Comparison of ENCODE assay signal across 1 cellular context in the genomic region with DNA sequence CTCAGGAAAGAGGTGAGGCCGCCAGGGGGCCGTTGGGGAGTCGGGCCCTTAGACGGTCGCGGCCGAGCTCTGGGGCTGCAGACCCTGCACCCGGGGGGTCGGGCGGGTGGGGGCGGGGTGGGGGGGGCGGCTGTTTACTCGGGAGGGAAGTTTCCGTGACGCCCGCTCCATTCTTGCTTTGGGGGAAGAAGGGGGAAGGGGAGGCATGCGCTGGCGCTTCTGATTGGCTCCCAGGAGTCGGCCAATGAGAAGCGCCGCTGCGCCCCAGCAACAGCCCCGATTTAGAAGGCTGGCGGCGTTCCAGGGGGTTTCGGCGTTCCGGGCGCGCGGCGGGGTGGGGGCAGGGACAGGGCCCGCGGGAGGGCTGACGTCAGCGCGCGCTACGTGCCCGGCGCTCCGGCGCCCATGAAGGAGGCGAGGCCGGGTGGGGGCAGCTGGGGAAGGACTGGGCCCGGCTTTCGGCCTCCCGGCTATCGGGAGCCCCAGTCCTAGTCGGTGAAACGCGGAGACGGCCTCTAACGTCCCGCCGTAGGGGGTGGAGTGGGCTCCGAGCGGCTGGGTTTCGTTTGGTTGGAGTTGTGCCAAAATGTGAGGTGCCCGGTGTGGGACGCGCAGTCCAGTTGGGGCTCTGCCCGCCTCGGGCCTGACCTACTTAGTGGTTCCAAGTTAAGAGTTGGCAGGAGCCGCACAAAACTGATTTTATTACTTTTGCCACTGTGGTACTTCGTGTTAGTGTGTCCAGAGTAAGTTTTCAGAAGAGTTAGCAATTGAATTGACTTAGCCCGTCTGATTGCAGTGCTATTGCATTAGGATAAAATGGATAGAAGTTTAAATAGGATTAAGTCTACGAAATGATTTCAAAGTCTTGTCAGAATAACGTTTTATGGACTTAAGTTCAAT.
TF ChIP-seq lines count a peak whose summit lies in the region.

No MANE protein-coding gene starts in this region.

TF ChIP-seq in WTC11, 78 proteins besides CTCF, POLR2A, EP300 and RAD21 (continued from another document and continues in another):
- TF ChIP-seq, protein P1, sequence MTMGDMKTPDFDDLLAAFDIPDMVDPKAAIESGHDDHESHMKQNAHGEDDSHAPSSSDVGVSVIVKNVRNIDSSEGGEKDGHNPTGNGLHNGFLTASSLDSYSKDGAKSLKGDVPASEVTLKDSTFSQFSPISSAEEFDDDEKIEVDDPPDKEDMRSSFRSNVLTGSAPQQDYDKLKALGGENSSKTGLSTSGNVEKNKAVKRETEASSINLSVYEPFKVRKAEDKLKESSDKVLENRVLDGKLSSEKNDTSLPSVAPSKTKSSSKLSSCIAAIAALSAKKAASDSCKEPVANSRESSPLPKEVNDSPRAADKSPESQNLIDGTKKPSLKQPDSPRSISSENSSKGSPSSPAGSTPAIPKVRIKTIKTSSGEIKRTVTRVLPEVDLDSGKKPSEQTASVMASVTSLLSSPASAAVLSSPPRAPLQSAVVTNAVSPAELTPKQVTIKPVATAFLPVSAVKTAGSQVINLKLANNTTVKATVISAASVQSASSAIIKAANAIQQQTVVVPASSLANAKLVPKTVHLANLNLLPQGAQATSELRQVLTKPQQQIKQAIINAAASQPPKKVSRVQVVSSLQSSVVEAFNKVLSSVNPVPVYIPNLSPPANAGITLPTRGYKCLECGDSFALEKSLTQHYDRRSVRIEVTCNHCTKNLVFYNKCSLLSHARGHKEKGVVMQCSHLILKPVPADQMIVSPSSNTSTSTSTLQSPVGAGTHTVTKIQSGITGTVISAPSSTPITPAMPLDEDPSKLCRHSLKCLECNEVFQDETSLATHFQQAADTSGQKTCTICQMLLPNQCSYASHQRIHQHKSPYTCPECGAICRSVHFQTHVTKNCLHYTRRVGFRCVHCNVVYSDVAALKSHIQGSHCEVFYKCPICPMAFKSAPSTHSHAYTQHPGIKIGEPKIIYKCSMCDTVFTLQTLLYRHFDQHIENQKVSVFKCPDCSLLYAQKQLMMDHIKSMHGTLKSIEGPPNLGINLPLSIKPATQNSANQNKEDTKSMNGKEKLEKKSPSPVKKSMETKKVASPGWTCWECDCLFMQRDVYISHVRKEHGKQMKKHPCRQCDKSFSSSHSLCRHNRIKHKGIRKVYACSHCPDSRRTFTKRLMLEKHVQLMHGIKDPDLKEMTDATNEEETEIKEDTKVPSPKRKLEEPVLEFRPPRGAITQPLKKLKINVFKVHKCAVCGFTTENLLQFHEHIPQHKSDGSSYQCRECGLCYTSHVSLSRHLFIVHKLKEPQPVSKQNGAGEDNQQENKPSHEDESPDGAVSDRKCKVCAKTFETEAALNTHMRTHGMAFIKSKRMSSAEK (CRISPR knock-in tag; IDR thresholded peaks at IDR 0.05; ENCODE audit: borderline replicate concordance), result no peak
- TF ChIP-seq ZNF423 (CRISPR knock-in tag; IDR thresholded peaks at IDR 0.05) (peak; percentile 99), ARID4B (CRISPR knock-in tag; IDR thresholded peaks at IDR 0.05; ENCODE audit: borderline replicate concordance) (peak; percentile 62; the same call in 1 of the 2 replicates), ZNF232 (CRISPR knock-in tag; IDR thresholded peaks at IDR 0.05) (no peak; the same call in 1 of the 2 replicates), OVOL2 (CRISPR knock-in tag; IDR thresholded peaks at IDR 0.05; ENCODE audit: borderline replicate concordance) (no peak; the same call in 1 of the 2 replicates), MYBL2 (CRISPR knock-in tag; IDR thresholded peaks at IDR 0.05) (peak; percentile 67; the same call in 1 of the 2 replicates), CREB1 (CRISPR knock-in tag; IDR thresholded peaks at IDR 0.05) (peak; percentile 67; the same call in 1 of the 2 replicates), ZNF138 (CRISPR knock-in tag; conservative IDR thresholded peaks at IDR 0.05) (0 out of 2 replicates have a peak, but pooled peaks have one; percentile 34), ZNF396 (CRISPR knock-in tag; IDR thresholded peaks at IDR 0.05; ENCODE audit: borderline replicate concordance) (no peak), AR (CRISPR knock-in tag; IDR thresholded peaks at IDR 0.05) (no peak), PRRX2 (CRISPR knock-in tag; IDR thresholded peaks at IDR 0.05) (no peak), E2F4 (CRISPR knock-in tag; IDR thresholded peaks at IDR 0.05; ENCODE audit: borderline replicate concordance, low read depth) (no peak), FOXJ3 (CRISPR knock-in tag; IDR thresholded peaks at IDR 0.05; ENCODE audit: borderline replicate concordance) (no peak), ATF6 (CRISPR knock-in tag; IDR thresholded peaks at IDR 0.05) (no peak), FOXP4 (CRISPR knock-in tag; IDR thresholded peaks at IDR 0.05) (peak; percentile 62; the same call in 1 of the 2 replicates), SMAD4 (CRISPR knock-in tag; IDR thresholded peaks at IDR 0.05) (no peak), GABPB1 (CRISPR knock-in tag; IDR thresholded peaks at IDR 0.05) (0 out of 2 replicates have a peak, but pooled peaks have one; percentile 48), E2F5 (CRISPR knock-in tag; IDR thresholded peaks at IDR 0.05) (peak; percentile 51; the same call in 1 of the 2 replicates), ZNF671 (CRISPR knock-in tag; IDR thresholded peaks at IDR 0.05) (no peak), SOX15 (CRISPR knock-in tag; IDR thresholded peaks at IDR 0.05) (no peak), ZNF219 (CRISPR knock-in tag; IDR thresholded peaks at IDR 0.05; ENCODE audit: borderline replicate concordance) (no peak; the same call in 1 of the 2 replicates), ESRRA (CRISPR knock-in tag; IDR thresholded peaks at IDR 0.05; ENCODE audit: borderline replicate concordance) (no peak)
- TF ChIP-seq, protein P2, sequence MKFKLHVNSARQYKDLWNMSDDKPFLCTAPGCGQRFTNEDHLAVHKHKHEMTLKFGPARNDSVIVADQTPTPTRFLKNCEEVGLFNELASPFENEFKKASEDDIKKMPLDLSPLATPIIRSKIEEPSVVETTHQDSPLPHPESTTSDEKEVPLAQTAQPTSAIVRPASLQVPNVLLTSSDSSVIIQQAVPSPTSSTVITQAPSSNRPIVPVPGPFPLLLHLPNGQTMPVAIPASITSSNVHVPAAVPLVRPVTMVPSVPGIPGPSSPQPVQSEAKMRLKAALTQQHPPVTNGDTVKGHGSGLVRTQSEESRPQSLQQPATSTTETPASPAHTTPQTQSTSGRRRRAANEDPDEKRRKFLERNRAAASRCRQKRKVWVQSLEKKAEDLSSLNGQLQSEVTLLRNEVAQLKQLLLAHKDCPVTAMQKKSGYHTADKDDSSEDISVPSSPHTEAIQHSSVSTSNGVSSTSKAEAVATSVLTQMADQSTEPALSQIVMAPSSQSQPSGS (CRISPR knock-in tag; IDR thresholded peaks at IDR 0.05; ENCODE audit: borderline replicate concordance, low read depth), result no peak
- TF ChIP-seq, protein P3, sequence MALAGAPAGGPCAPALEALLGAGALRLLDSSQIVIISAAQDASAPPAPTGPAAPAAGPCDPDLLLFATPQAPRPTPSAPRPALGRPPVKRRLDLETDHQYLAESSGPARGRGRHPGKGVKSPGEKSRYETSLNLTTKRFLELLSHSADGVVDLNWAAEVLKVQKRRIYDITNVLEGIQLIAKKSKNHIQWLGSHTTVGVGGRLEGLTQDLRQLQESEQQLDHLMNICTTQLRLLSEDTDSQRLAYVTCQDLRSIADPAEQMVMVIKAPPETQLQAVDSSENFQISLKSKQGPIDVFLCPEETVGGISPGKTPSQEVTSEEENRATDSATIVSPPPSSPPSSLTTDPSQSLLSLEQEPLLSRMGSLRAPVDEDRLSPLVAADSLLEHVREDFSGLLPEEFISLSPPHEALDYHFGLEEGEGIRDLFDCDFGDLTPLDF (CRISPR knock-in tag; IDR thresholded peaks at IDR 0.05), result 0 out of 2 replicates have a peak, but pooled peaks have one; percentile 54
